8 cellular contexts compared by ENCODE assay signal in the genomic region with DNA sequence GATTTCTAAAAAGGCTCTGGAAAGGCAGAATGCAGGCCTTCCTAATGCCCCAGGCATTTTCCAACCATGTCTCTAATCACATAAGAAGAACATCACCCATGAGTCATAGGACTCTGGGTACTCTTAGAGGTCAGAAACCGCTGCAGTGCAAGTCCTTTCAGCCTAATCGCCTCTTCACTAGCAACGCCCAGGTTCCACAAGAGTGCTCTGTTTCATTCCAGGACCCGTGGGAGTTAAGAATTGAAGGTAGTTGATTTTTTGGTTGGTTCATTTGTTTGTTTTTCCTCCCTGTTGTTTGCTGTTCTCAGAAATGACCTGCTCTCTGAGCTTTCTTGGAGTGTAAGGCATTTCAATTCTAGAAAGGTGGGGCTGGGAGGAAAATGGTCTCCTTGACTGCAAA.
A peak's percentile ranks its signal among the peaks of the same experiment; 100 is the strongest.
DNase-seq lines count a peak whose midpoint lies in the region; ATAC-seq and TF ChIP-seq lines count a peak whose summit lies in the region.

No MANE protein-coding gene starts in this region.

- intact Hi-C loops in cardiac septum (cut with DNase I): no loop called here

- in situ Hi-C loops in astrocyte of the spinal cord (cut with HindIII; ENCODE audit: low sequenced_read_pairs): no loop called here

- TF ChIP-seq CTCF in astrocyte of the spinal cord (IDR thresholded peaks at IDR 0.05; ENCODE audit: low read depth, low read length) (no peak), retinal pigment epithelial cell (conservative IDR thresholded peaks at IDR 0.05; ENCODE audit: low read depth, low read length) (no peak)

- no peak overlapping the region for H3K27ac ChIP-seq in CD4-positive, CD25-positive, alpha-beta regulatory T cell (ENCODE audit: insufficient read depth, low read length, poor library complexity, severe bottlenecking)

- no peaks in the 10 kb centered on the region for H3K27me3 ChIP-seq in CD4-positive, CD25-positive, alpha-beta regulatory T cell (ENCODE audit: control insufficient read depth, insufficient read depth, low read length)

- H3K4me3 ChIP-seq in CD4-positive, CD25-positive, alpha-beta regulatory T cell (ENCODE audit: low read depth, low read length): no peak overlapping the region
- H3K4me3 ChIP-seq in astrocyte of the spinal cord (ENCODE audit: low read depth, low read length): no peak overlapping the region
- H3K4me3 ChIP-seq in retinal pigment epithelial cell (ENCODE audit: low read length): no peak overlapping the region

- peaks cover 0 to 1% (median 0%) of the 10 kb centered on the region in 7 donors for H3K9me3 Mint-ChIP-seq in CD4-positive, CD25-positive, alpha-beta regulatory T cell

- DNase-seq in CD4-positive, CD25-positive, alpha-beta regulatory T cell: no peak
- DNase-seq in HuH-7 (ENCODE audit: low spot score) (peak; percentile 68), astrocyte of the spinal cord (ENCODE audit: low read depth, low spot score) (peak; percentile 55), retinal pigment epithelial cell (ENCODE audit: low read depth) (peak; percentile 20), SW 1271 (lab: John Stamatoyannopoulos, UW) (no peak), cardiac septum (ENCODE audit: low spot score) (no peak), C1 segment of cervical spinal cord (lab: John Stamatoyannopoulos, UW) (no peak)

- H3K36me3 Mint-ChIP-seq in CD4-positive, CD25-positive, alpha-beta regulatory T cell: no peaks in the 10 kb centered on the region

- H3K9me3 ChIP-seq in CD4-positive, CD25-positive, alpha-beta regulatory T cell (ENCODE audit: control insufficient read depth in 2 of 2, low read length in 2 of 2): no peaks in the 10 kb centered on the region

- no peak for ATAC-seq in CD4-positive, CD25-positive, alpha-beta regulatory T cell (ENCODE audit: low read depth in 2 of 2)
- ATAC-seq in GM19455 (IDR thresholded peaks at IDR 0.05; ENCODE audit: unreplicated experiment): peak; percentile 40

- H3K27ac Mint-ChIP-seq in CD4-positive, CD25-positive, alpha-beta regulatory T cell: peak overlapping the region; percentile 66 to 77 (median 72)

- peaks cover 27 to 52% (median 39%) of the 10 kb centered on the region in 4 donors for H3K4me1 Mint-ChIP-seq in CD4-positive, CD25-positive, alpha-beta regulatory T cell

- no peaks in the 10 kb centered on the region for H3K27me3 Mint-ChIP-seq in CD4-positive, CD25-positive, alpha-beta regulatory T cell

- peaks cover 53% of the 10 kb centered on the region for H3K4me1 ChIP-seq in CD4-positive, CD25-positive, alpha-beta regulatory T cell (ENCODE audit: control insufficient read depth, insufficient read depth, low read length, poor library complexity, severe bottlenecking)

- no peaks in the 10 kb centered on the region for H3K36me3 ChIP-seq in CD4-positive, CD25-positive, alpha-beta regulatory T cell (ENCODE audit: control insufficient read depth, insufficient read depth, low read length)

- no peak overlapping the region for H3K4me3 Mint-ChIP-seq in CD4-positive, CD25-positive, alpha-beta regulatory T cell

Comparison
In these comparisons a context has a peak if more than half of its experiments do, and no peak if none do; other contexts are left out.
1. DNase-seq: peak in HuH-7 (single experiment), astrocyte of the spinal cord (single experiment) and retinal pigment epithelial cell (single experiment); none in CD4-positive, CD25-positive, alpha-beta regulatory T cell (0 of 3), SW 1271 (0 of 2), cardiac septum (single experiment) and C1 segment of cervical spinal cord (0 of 14).